In the genomic region with DNA sequence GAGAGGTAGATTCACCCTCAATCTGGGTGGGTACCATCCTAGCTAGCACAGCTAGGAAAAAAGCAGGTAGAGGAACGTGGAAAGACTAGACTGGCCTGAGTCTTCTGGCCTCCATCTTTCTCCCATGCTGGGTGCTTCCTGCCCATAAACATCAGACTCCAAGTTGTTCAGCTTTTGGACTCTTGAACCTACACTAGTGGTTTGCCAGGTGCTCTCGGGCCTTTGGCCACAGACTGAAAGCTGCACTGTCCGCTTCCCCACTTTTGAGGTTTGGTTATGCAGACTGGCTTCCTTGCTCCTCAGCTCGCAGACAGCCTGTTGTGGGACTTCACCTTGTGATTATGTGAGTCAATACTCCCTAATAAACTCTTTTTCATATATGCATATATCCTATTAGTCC, we compare ENCODE assay signal across 29 cellular contexts. TPM values are rescaled to one million over a fixed set of nuclear protein-coding genes. Genes with fewer than 3 reads are reported as not detected.
"Had no signal": no experiment of that assay in that cellular context is flagged by ENCODE, and none has a peak within 500 bp of the region (broad histone marks: within the 10 kb centered on the region; RNA-seq: fewer than 3 reads in every experiment).

No MANE protein-coding gene starts in this region.

- H3K4me3 ChIP-seq: stomach, suprapubic skin, testis, thoracic aorta, thyroid gland, tibial artery, tibial nerve, transverse colon, upper lobe of left lung, upper lobe of right lung, uterus, vagina had no signal

- FAIRE-seq: urothelium cell line had no signal

- ATAC-seq: stimulated activated memory B cell treated with anti-CD40 and anti-IgM and Interleukin-4, amounts not matched to agents 10 μg/mL and 1 μg/mL and 100 μg/mL, for 72 hours; stimulated activated naive B cell treated with anti-CD40 and anti-IgM and Interleukin-4, amounts not matched to agents 10 μg/mL and 1 μg/mL and 100 μg/mL, for 72 hours; stimulated activated naive CD8-positive, alpha-beta T cell treated with anti-CD3 and anti-CD28 coated beads, Interleukin-15, amount 100 ng/mL, for 72 hours; stimulated activated naive CD8-positive, alpha-beta T cell treated with anti-CD3 and anti-CD28 coated beads, Interleukin-15, Interleukin-2, amounts not matched to agents 100 U/mL and 50 U/mL, for 24 hours had no signal

- H3K9me3 ChIP-seq: stomach, suprapubic skin, testis, thoracic aorta, thyroid gland, tibial artery, tibial nerve, transverse colon, upper lobe of left lung, upper lobe of right lung, uterus, vagina had no signal

- H3K4me1 ChIP-seq: suprapubic skin, testis, thyroid gland, tibial artery, tibial nerve, transverse colon, upper lobe of left lung, upper lobe of right lung, uterus, vagina had no signal

- H3K27me3 ChIP-seq: stomach, suprapubic skin, testis, thyroid gland, tibial artery, tibial nerve, transverse colon, upper lobe of left lung, upper lobe of right lung, uterus, vagina had no signal

- H3K36me3 ChIP-seq: stomach, suprapubic skin, thoracic aorta, thyroid gland, tibial artery, tibial nerve, transverse colon, upper lobe of left lung, upper lobe of right lung, uterus, vagina had no signal

- H3K27ac ChIP-seq: stomach, suprapubic skin, testis, thoracic aorta, thyroid gland, tibial artery, tibial nerve, transverse colon, upper lobe of left lung, upper lobe of right lung, uterus, vagina had no signal

- DNase-seq: stimulated activated CD4-positive, alpha-beta T cell treated with anti-CD3 and anti-CD28 coated beads, Interleukin-2, amount 100 ng/mL, for 48 hours; stimulated activated CD4-positive, alpha-beta T cell treated with anti-CD3 and anti-CD28 coated beads, Interleukin-4, amount 100 ng/mL, for 1 hour; stimulated activated CD4-positive, alpha-beta T cell treated with anti-CD3 and anti-CD28 coated beads, Interleukin-4, amount 100 ng/mL, for 24 hours; stimulated activated CD4-positive, alpha-beta T cell treated with anti-CD3 and anti-CD28 coated beads, Interleukin-4, amount 100 ng/mL, for 4 hours; stimulated activated CD8-positive, alpha-beta memory T cell treated with anti-CD3 and anti-CD28 coated beads, Interleukin-4, amount 100 ng/mL, for 48 hours; stimulated activated naive B cell treated with anti-CD40 and anti-IgM and Interleukin-4, amounts not matched to agents 10 μg/mL and 1 μg/mL and 100 μg/mL, for 72 hours; stimulated activated naive CD4-positive, alpha-beta T cell; stimulated activated naive CD4-positive, alpha-beta T cell treated with Interleukin-2 at 50 U/mL for 16 hours; stimulated activated naive CD8-positive, alpha-beta T cell treated with anti-CD3 and anti-CD28 coated beads, Interleukin-15, amount 100 ng/mL, for 72 hours; stimulated activated naive CD8-positive, alpha-beta T cell treated with anti-CD3 and anti-CD28 coated beads, Interleukin-15, Interleukin-2, amounts not matched to agents 100 U/mL and 50 U/mL, for 24 hours; stomach; substantia nigra; testis; thyroid gland; tibial artery; transverse colon; trophoblast cell; upper lobe of left lung; upper lobe of right lung; uterus had no signal

RNA-seq across cellular contexts. Expression of a gene that starts 36.4 kb away (rescaled TPM):
- total RNA-seq: subcutaneous adipose tissue, temporal lobe, testis, thoracic aorta, thyroid gland, tibial nerve, transverse colon, upper lobe of right lung, urinary bladder, uterus, vagina had no signal
- polyA plus RNA-seq: stomach had no signal
